In the genomic region with DNA sequence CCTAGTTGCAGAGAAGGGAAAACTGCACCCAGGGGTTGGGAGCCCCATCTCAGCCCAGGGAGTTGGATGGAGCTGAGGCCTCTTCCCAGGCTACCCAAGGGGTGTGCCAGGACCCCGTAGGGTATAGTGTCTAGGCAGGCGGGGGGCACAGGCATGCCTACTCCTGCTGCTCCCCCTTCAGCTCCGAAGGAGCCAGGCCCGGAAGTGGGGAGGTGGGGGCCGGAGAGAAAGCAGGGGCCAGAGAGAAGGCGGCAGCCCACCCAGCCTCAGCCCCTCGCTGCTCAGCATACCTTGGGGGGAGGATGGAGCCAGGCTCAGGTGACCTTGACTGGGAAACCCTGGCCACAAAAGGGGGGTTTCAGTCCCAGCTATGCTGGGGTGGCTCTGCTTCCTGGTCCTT, we compare ENCODE assay signal across 14 cellular contexts. TPM values are rescaled to one million over a fixed set of nuclear protein-coding genes. Genes with fewer than 3 reads are reported as not detected.
A peak's percentile ranks its signal among the peaks of the same experiment; 100 is the strongest.
DNase-seq lines count a peak whose midpoint lies in the region; ATAC-seq, FAIRE-seq and TF ChIP-seq lines count a peak whose summit lies in the region.
"Had no signal": no experiment of that assay in that cellular context is flagged by ENCODE, and none has a peak within 500 bp of the region (broad histone marks: within the 10 kb centered on the region; RNA-seq: fewer than 3 reads in every experiment).

No MANE protein-coding gene starts in this region.

- TF ChIP-seq RAD21 in SK-N-SH (IDR thresholded peaks at IDR 0.05; ENCODE audit: low read length): no peak

- BruUV-seq in endothelial cell of umbilical vein (replicated peaks; lab: Mats Ljungman, UMichigan): TSS peak; percentile 65

- CTCF ChIA-PET in SK-N-SH (lab: Yijun Ruan, JAX) (interaction anchor here (0.6 to 2.4 kb wide), 14 partner anchors 9 to 118 kb away, joined by 3 to 20 read pairs (median 5); no protein-coding TSS in a partner anchor), endothelial cell of umbilical vein (lab: Charles Lee) (interaction anchor here (1.2 to 3.6 kb wide), 9 partner anchors 9 to 38 kb away, joined by 3 to 36 read pairs (median 5); no protein-coding TSS in a partner anchor)

- H3K9ac ChIP-seq in SK-N-SH (peak overlapping the region; percentile 54; the same call in 1 of the 2 replicates), endothelial cell of umbilical vein (replicated peaks; ENCODE audit: extremely low read depth, insufficient read depth, low read length) (peak overlapping the region; percentile 39), mucosa of rectum (ENCODE audit: low read depth in 1 of 2, low read length in 2 of 2) (peak overlapping the region; percentile 73 to 79)

- H3K27ac ChIP-seq in SK-N-SH (ENCODE audit: low read depth in 2 of 2, low read length in 1 of 2) (no peak overlapping the region), endothelial cell of umbilical vein (ENCODE audit: insufficient read depth, low read depth, low read length) (peak overlapping the region; percentile 40), mucosa of rectum (ENCODE audit: low read depth in 2 of 2, low read length in 2 of 2) (peak overlapping the region; percentile 63 to 65), upper lobe of left lung (peak overlapping the region; percentile 74 to 95 (median 84))

- TF ChIP-seq EP300 in SK-N-SH (IDR thresholded peaks at IDR 0.05; ENCODE audit: borderline replicate concordance in 1 of 2, low read depth in 1 of 2, low read length in 1 of 2) (no peak), upper lobe of left lung (IDR thresholded peaks at IDR 0.05) (no peak)

- no peaks in the 10 kb centered on the region for H4K20me1 ChIP-seq in SK-N-SH (ENCODE audit: insufficient read depth)
- H4K20me1 ChIP-seq in endothelial cell of umbilical vein (replicated peaks; ENCODE audit: control insufficient read depth, extremely low read depth, insufficient read depth, low read length): no peaks in the 10 kb centered on the region

- H3K4me1 ChIP-seq in SK-N-SH (ENCODE audit: control insufficient read depth in 1 of 2, insufficient read depth in 2 of 2, low read depth in 1 of 2, low read length in 1 of 2) (peaks cover 22 to 32% of the 10 kb centered on the region in 2 experiments; a peak in 2 of 4 replicates), endothelial cell of umbilical vein (ENCODE audit: control insufficient read depth, extremely low read depth, insufficient read depth, low read length) (peaks cover 66% of the 10 kb centered on the region), mucosa of rectum (ENCODE audit: control insufficient read depth in 2 of 2, insufficient read depth in 2 of 2, low read length in 2 of 2) (peaks cover 30 to 39% of the 10 kb centered on the region in 2 donors), upper lobe of left lung (peaks cover 41 to 76% (median 55%) of the 10 kb centered on the region in 4 donors)

- intact Hi-C loops in endothelial cell of umbilical vein (cut with micrococcal nuclease): loop anchor here (5.0 kb wide), 1 partner anchor 81 kb away; a partner anchor contains a TSS

- H3F3A ChIP-seq in SK-N-SH (replicated peaks; ENCODE audit: insufficient read depth): no peaks in the 10 kb centered on the region

- no peaks in the 10 kb centered on the region for H3K9me3 ChIP-seq in SK-N-SH
- H3K9me3 ChIP-seq in endothelial cell of umbilical vein (replicated peaks; ENCODE audit: control insufficient read depth, insufficient read depth, low read length): no peaks in the 10 kb centered on the region
- H3K9me3 ChIP-seq in mucosa of rectum (ENCODE audit: control insufficient read depth in 2 of 2, low read length in 2 of 2): no peaks in the 10 kb centered on the region
- H3K9me3 ChIP-seq in upper lobe of left lung: no peaks in the 10 kb centered on the region

- H3K79me2 ChIP-seq in SK-N-SH (ENCODE audit: insufficient read depth) (peaks cover 26% of the 10 kb centered on the region), endothelial cell of umbilical vein (ENCODE audit: control insufficient read depth, insufficient read depth, low read length) (peaks cover 53% of the 10 kb centered on the region)

- no peak for FAIRE-seq in endothelial cell of umbilical vein (lab: Jason Lieb, UNC)

- H3K36me3 ChIP-seq in SK-N-SH (replicated peaks in 1 of 2; ENCODE audit: control insufficient read depth in 1 of 2, insufficient read depth in 2 of 2, low read length in 1 of 2) (peaks cover 0 to 3% of the 10 kb centered on the region in 2 experiments), endothelial cell of umbilical vein (ENCODE audit: control insufficient read depth in 2 of 2, extremely low read depth in 1 of 2, insufficient read depth in 2 of 2, low read length in 2 of 2) (peaks cover 0 to 3% of the 10 kb centered on the region in 2 experiments), mucosa of rectum (ENCODE audit: control insufficient read depth in 2 of 2, insufficient read depth in 2 of 2, low read length in 2 of 2) (no peaks in the 10 kb centered on the region), upper lobe of left lung (no peaks in the 10 kb centered on the region)

- ATAC-seq in SK-N-SH treated with all-trans-retinoic acid at 6 μM for 48 hours (no peak), upper lobe of left lung (ENCODE audit: low FRiP score in 2 of 2) (no peak), GM18520 (IDR thresholded peaks at IDR 0.05; ENCODE audit: unreplicated experiment) (no peak)

- no peak for TF ChIP-seq CTCF in SK-N-SH (IDR thresholded peaks at IDR 0.05)
- no peak for TF ChIP-seq CTCF in endothelial cell of umbilical vein (IDR thresholded peaks at IDR 0.05; ENCODE audit: extremely low read depth in 1 of 2, insufficient read depth in 1 of 2, low read depth in 1 of 2, low read length in 2 of 2)
- no peak for TF ChIP-seq CTCF in upper lobe of left lung (IDR thresholded peaks at IDR 0.05)

- 70% methylated on average over 3 of the region's 7 CpGs for WGBS in SK-N-SH (ENCODE audit: low lambda C conversion rate)
- 25 to 52% methylated on average over 5 to 7 of the region's 7 CpGs for WGBS in upper lobe of left lung, 2 donors

- dilution Hi-C loops in endothelial cell of umbilical vein (cut with MboI; ENCODE audit: extremely low pct_ligation_motif_present, low sequenced_read_pairs): no loop called here

- no peaks in the 10 kb centered on the region for H3K27me3 ChIP-seq in SK-N-SH (ENCODE audit: insufficient read depth)
- H3K27me3 ChIP-seq in endothelial cell of umbilical vein (ENCODE audit: control insufficient read depth in 2 of 2, insufficient read depth in 2 of 2, low read length in 2 of 2): no peaks in the 10 kb centered on the region
- peaks cover 0 to 5% of the 10 kb centered on the region in 2 donors for H3K27me3 ChIP-seq in mucosa of rectum (ENCODE audit: control insufficient read depth in 2 of 2, insufficient read depth in 2 of 2, low read length in 2 of 2)
- H3K27me3 ChIP-seq in upper lobe of left lung: peaks cover 0 to 19% (median 4%) of the 10 kb centered on the region in 4 donors

- DNase-seq in SK-N-SH (no peak), endothelial cell of umbilical vein (ENCODE audit: low read depth, low spot score) (no peak), upper lobe of left lung (no peak), NCI-H146 (lab: John Stamatoyannopoulos, UW) (no peak), foreskin melanocyte (no peak)
- DNase-seq: activated CD4-positive, alpha-beta T cell treated with anti-CD3 and anti-CD28 coated beads, Interleukin-2, amount 10 ng/mL, durations not matched to agents 24 days and 14 days; activated naive CD8-positive, alpha-beta T cell treated with anti-CD3 and anti-CD28 coated beads, Interleukin-2, amount 10 ng/mL, durations not matched to agents 7 days and 5 days; immature natural killer cell had no signal

- no peak for TF ChIP-seq POLR2A in endothelial cell of umbilical vein (IDR thresholded peaks at IDR 0.05; ENCODE audit: low read depth, low read length)
- TF ChIP-seq POLR2A in upper lobe of left lung (IDR thresholded peaks at IDR 0.05): no peak

- H3K4me3 ChIP-seq in SK-N-SH (ENCODE audit: low read depth in 2 of 2, low read length in 1 of 2) (peak overlapping the region; percentile 64 to 67; a peak in 2 of 4 replicates), endothelial cell of umbilical vein (replicated peaks in 1 of 3; ENCODE audit: insufficient read depth in 1 of 3, low read depth in 1 of 3, low read length in 3 of 3) (peak overlapping the region; percentile 29 to 77 (median 77)), mucosa of rectum (ENCODE audit: low read length in 2 of 2) (peak overlapping the region; percentile 65 to 71), upper lobe of left lung (peak overlapping the region; percentile 18 to 75 (median 62))

- H3K4me2 ChIP-seq in SK-N-SH (peak overlapping the region; percentile 89), endothelial cell of umbilical vein (ENCODE audit: insufficient read depth, low read length) (peak overlapping the region; percentile 78)

- POLR2A ChIA-PET in SK-N-SH (lab: Yijun Ruan, JAX): no interaction called here
- POLR2A ChIA-PET in endothelial cell of umbilical vein (lab: Charles Lee): interaction anchor here (0.8 to 1.7 kb wide), 4 partner anchors 8 to 79 kb away, joined by 3 to 10 read pairs (median 3); no protein-coding TSS in a partner anchor

- H3K9me2 ChIP-seq in SK-N-SH: no peaks in the 10 kb centered on the region

- no peaks in the 10 kb centered on the region for H3K9me1 ChIP-seq in endothelial cell of umbilical vein (replicated peaks; ENCODE audit: control insufficient read depth, extremely low read depth, insufficient read depth, low read length)

- H2AFZ ChIP-seq in SK-N-SH (ENCODE audit: low read depth) (no peak overlapping the region), endothelial cell of umbilical vein (ENCODE audit: low read depth, low read length) (no peak overlapping the region)

RNA-seq across cellular contexts. Expression of a gene that starts 1.4 kb away (rescaled TPM):
- polyA plus RNA-seq in SK-N-SH (2012; rRNA removed): 23.9 and 30.4 TPM in 2 replicates
- polyA plus RNA-seq in SK-N-SH (2012; cell fraction: cytosol; rRNA removed): 15.5 and 23.2 TPM in 2 replicates
- polyA plus RNA-seq in SK-N-SH (2012; cell fraction: nucleus; rRNA removed): 32.9 and 38.3 TPM in 2 replicates
- total RNA-seq in endothelial cell of umbilical vein: 99.1 and 143 TPM in 2 replicates
- 64.8 and 65.8 TPM in 2 replicates for polyA plus RNA-seq in endothelial cell of umbilical vein
- 52.6 and 61.9 TPM in 2 replicates for polyA plus RNA-seq in endothelial cell of umbilical vein (2011; cell fraction: cytosol; rRNA removed)
- 74.4 and 75.9 TPM in 2 replicates for polyA plus RNA-seq in endothelial cell of umbilical vein (2011; cell fraction: nucleus; rRNA removed)
- 91.4 and 101 TPM in 2 replicates for polyA plus RNA-seq in endothelial cell of umbilical vein (2012)
- 84.2 and 86.5 TPM in 2 replicates for polyA minus RNA-seq in endothelial cell of umbilical vein
- polyA minus RNA-seq in endothelial cell of umbilical vein (2011; cell fraction: cytosol; rRNA and poly(A)+ RNA removed): 32.9 TPM
- 35.4 and 43.0 TPM in 2 replicates for polyA minus RNA-seq in endothelial cell of umbilical vein (2011; cell fraction: nucleus; rRNA and poly(A)+ RNA removed)
- 10 to 100 TPM in 5 of 6 donors, 1 to 10 TPM in 1; 4.2 to 76.0 (median 27.5) TPM for total RNA-seq in upper lobe of left lung
- polyA plus RNA-seq: immature natural killer cell had no signal

RNA-seq across cellular contexts. Expression of a gene that starts 34.9 kb away (rescaled TPM):
- not detected in 2 replicates for polyA plus RNA-seq in SK-N-SH (2012; rRNA removed)
- polyA plus RNA-seq in SK-N-SH (2012; cell fraction: cytosol; rRNA removed): not detected in 2 replicates
- polyA plus RNA-seq in SK-N-SH (2012; cell fraction: nucleus; rRNA removed): 0.12 TPM in 1 of 2 replicates, not detected in the other
- 0.77 and 0.78 TPM in 2 replicates for total RNA-seq in endothelial cell of umbilical vein
- 0.05 TPM in 1 of 2 replicates, not detected in the other for polyA plus RNA-seq in endothelial cell of umbilical vein
- 0.03 TPM in 1 of 2 replicates, not detected in the other for polyA plus RNA-seq in endothelial cell of umbilical vein (2011; cell fraction: cytosol; rRNA removed)
- polyA plus RNA-seq in endothelial cell of umbilical vein (2011; cell fraction: nucleus; rRNA removed): 0.40 and 0.55 TPM in 2 replicates
- polyA plus RNA-seq in endothelial cell of umbilical vein (2012): 0.16 TPM in 1 of 2 replicates, not detected in the other
- not detected in 2 replicates for polyA minus RNA-seq in endothelial cell of umbilical vein
- polyA minus RNA-seq in endothelial cell of umbilical vein (2011; cell fraction: cytosol; rRNA and poly(A)+ RNA removed): not detected
- 0.14 and 0.34 TPM in 2 replicates for polyA minus RNA-seq in endothelial cell of umbilical vein (2011; cell fraction: nucleus; rRNA and poly(A)+ RNA removed)
- total RNA-seq in upper lobe of left lung: under 1 TPM in 2 of 6 donors, not detected in 4; 0.10 to 0.40 TPM
- total RNA-seq: A172; activated CD4-positive, alpha-beta T cell treated with anti-CD3 and anti-CD28 coated beads, Interleukin-2, amount 10 ng/mL, durations not matched to agents 24 days and 14 days; activated naive CD8-positive, alpha-beta T cell treated with anti-CD3 and anti-CD28 coated beads, Interleukin-2, amount 10 ng/mL, durations not matched to agents 7 days and 5 days; M059J; temporal lobe had no signal
- polyA plus RNA-seq: immature natural killer cell had no signal

RNA-seq across cellular contexts. Expression of a gene that starts 48.5 kb away (rescaled TPM):
- 0.84 and 0.89 TPM in 2 replicates for polyA plus RNA-seq in SK-N-SH (2012; rRNA removed)
- polyA plus RNA-seq in SK-N-SH (2012; cell fraction: cytosol; rRNA removed): 0.15 and 0.29 TPM in 2 replicates
- polyA plus RNA-seq in SK-N-SH (2012; cell fraction: nucleus; rRNA removed): 1.6 and 2.0 TPM in 2 replicates
- total RNA-seq in endothelial cell of umbilical vein: 0.60 and 0.65 TPM in 2 replicates
- 0.94 and 1.1 TPM in 2 replicates for polyA plus RNA-seq in endothelial cell of umbilical vein
- polyA plus RNA-seq in endothelial cell of umbilical vein (2011; cell fraction: cytosol; rRNA removed): 0.21 and 0.23 TPM in 2 replicates
- polyA plus RNA-seq in endothelial cell of umbilical vein (2011; cell fraction: nucleus; rRNA removed): 1.0 and 1.2 TPM in 2 replicates
- 0.24 TPM in 1 of 2 replicates, not detected in the other for polyA plus RNA-seq in endothelial cell of umbilical vein (2012)
- polyA minus RNA-seq in endothelial cell of umbilical vein: not detected in 2 replicates
- not detected for polyA minus RNA-seq in endothelial cell of umbilical vein (2011; cell fraction: cytosol; rRNA and poly(A)+ RNA removed)
- 0.72 and 0.77 TPM in 2 replicates for polyA minus RNA-seq in endothelial cell of umbilical vein (2011; cell fraction: nucleus; rRNA and poly(A)+ RNA removed)
- total RNA-seq in upper lobe of left lung: under 1 TPM in 2 of 6 donors, not detected in 4; 0.15 to 0.17 TPM
- total RNA-seq: A172; activated CD4-positive, alpha-beta T cell treated with anti-CD3 and anti-CD28 coated beads, Interleukin-2, amount 10 ng/mL, durations not matched to agents 24 days and 14 days; activated naive CD8-positive, alpha-beta T cell treated with anti-CD3 and anti-CD28 coated beads, Interleukin-2, amount 10 ng/mL, durations not matched to agents 7 days and 5 days had no signal
- polyA plus RNA-seq: immature natural killer cell had no signal

Comparison
In these comparisons a context has a peak if more than half of its experiments do, and no peak if none do; other contexts are left out.
1. H3K27ac ChIP-seq: peak in endothelial cell of umbilical vein (single experiment), mucosa of rectum (2 of 2) and upper lobe of left lung (4 of 4); none in SK-N-SH (0 of 2).
2. Peak in every context shown above with its lines, with median percentiles within 50 percentile points of each other: H3K4me3 ChIP-seq and H3K9ac ChIP-seq.